In the genomic region with DNA sequence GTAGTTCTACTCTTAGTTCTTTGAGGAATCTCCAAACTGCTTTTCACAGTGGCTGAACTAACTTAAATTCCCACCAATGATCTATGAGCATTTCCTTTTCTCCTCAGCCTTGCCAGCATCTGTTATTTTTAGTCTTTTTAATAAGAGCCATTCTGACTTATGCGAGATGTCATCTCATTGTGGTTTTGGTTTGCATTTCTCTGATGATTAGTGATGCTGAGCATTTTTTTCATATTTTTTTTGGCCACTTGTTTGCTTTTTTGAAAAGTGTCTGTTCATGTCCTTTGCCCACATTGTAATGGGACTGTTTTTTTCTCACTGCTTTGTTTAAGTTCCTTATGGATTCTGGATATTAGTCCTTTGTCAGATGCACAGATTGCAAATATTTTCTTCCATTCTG, we compare ENCODE assay signal across 35 cellular contexts. TPM values are rescaled to one million over a fixed set of nuclear protein-coding genes. Genes with fewer than 3 reads are reported as not detected.
"Had no signal": no experiment of that assay in that cellular context is flagged by ENCODE, and none has a peak within 500 bp of the region (broad histone marks: within the 10 kb centered on the region; RNA-seq: fewer than 3 reads in every experiment).

No MANE protein-coding gene starts in this region.

- H3K4me3 ChIP-seq: body of pancreas, gastroesophageal sphincter, hepatocyte, psoas muscle, sigmoid colon, smooth muscle cell, suprapubic skin, tibial artery, upper lobe of right lung had no signal

- H3K9me3 Mint-ChIP-seq: activated B cell treated with CpG ODN at 0.5 μM for 24 hours; activated CD8-positive, alpha-beta T cell treated with anti-CD3 and anti-CD28 coated beads for 36 hours; activated T-cell treated with anti-CD3 and anti-CD28 coated beads, Interleukin-2, amount 50 U/mL, for 4 hours; activated T-helper 17 cell treated with anti-CD3 and anti-CD28 coated beads, Interleukin-2, amount 50 U/mL, for 72 hours; dendritic cell treated with granulocyte-macrophage colony-stimulating factor and Interleukin-4, amounts not matched to agents 40 ng/mL and 50 ng/mL, for 4 days; memory B cell; naive thymus-derived CD8-positive, alpha-beta T cell had no signal

- H3K9me3 ChIP-seq: body of pancreas, gastroesophageal sphincter, psoas muscle, sigmoid colon, suprapubic skin, tibial artery, upper lobe of right lung had no signal

- H3K79me2 ChIP-seq: hepatocyte, parathyroid adenoma had no signal

- H3K27me3 Mint-ChIP-seq: dendritic cell treated with granulocyte-macrophage colony-stimulating factor and Interleukin-4, amounts not matched to agents 40 ng/mL and 50 ng/mL, for 4 days had no signal

- H3K27ac Mint-ChIP-seq: activated B cell treated with CpG ODN at 0.5 μM for 24 hours; activated CD8-positive, alpha-beta T cell treated with anti-CD3 and anti-CD28 coated beads for 36 hours; activated T-helper 17 cell treated with anti-CD3 and anti-CD28 coated beads, Interleukin-2, amount 50 U/mL, for 72 hours; dendritic cell treated with granulocyte-macrophage colony-stimulating factor and Interleukin-4, amounts not matched to agents 40 ng/mL and 50 ng/mL, for 4 days; endodermal cell; memory B cell; naive thymus-derived CD8-positive, alpha-beta T cell had no signal

- DNase-seq: activated B cell treated with CpG ODN at 0.5 μM for 24 hours; activated CD4-positive, alpha-beta T cell treated with anti-CD3 and anti-CD28 coated beads, Interleukin-2, amount 50 U/mL, for 1 hour; activated CD8-positive, alpha-beta T cell treated with anti-CD3 and anti-CD28 coated beads for 36 hours; activated gamma-delta T cell treated with Interleukin-2 at 50 U/mL for 16 hours; activated naive CD4-positive, alpha-beta T cell treated with anti-CD3 and anti-CD28 coated beads, Interleukin-2, amount 50 U/mL, for 16 hours; activated T-cell treated with anti-CD3 and anti-CD28 coated beads, Interleukin-2, amount 50 U/mL, for 4 hours; amygdala; body of pancreas; endodermal cell; left colon; midbrain; naive thymus-derived CD8-positive, alpha-beta T cell; occipital lobe; psoas muscle; sigmoid colon; stimulated activated CD4-positive, alpha-beta T cell treated with anti-CD3 and anti-CD28 coated beads, Interleukin-15, amount 100 ng/mL, for 24 hours; stimulated activated CD4-positive, alpha-beta T cell treated with anti-CD3 and anti-CD28 coated beads, Interleukin-2, amount 100 ng/mL, for 24 hours; stimulated activated naive CD4-positive, alpha-beta T cell; T-helper 2 cell; tibial artery; upper lobe of right lung had no signal

- H3K4me3 Mint-ChIP-seq: activated B cell treated with CpG ODN at 0.5 μM for 24 hours; activated CD8-positive, alpha-beta T cell treated with anti-CD3 and anti-CD28 coated beads for 36 hours; activated T-cell treated with anti-CD3 and anti-CD28 coated beads, Interleukin-2, amount 50 U/mL, for 4 hours; activated T-helper 17 cell treated with anti-CD3 and anti-CD28 coated beads, Interleukin-2, amount 50 U/mL, for 72 hours; dendritic cell treated with granulocyte-macrophage colony-stimulating factor and Interleukin-4, amounts not matched to agents 40 ng/mL and 50 ng/mL, for 4 days; endodermal cell; memory B cell; naive thymus-derived CD8-positive, alpha-beta T cell; neural crest cell had no signal

- H3K4me2 ChIP-seq: hepatocyte, smooth muscle cell had no signal

- H3K36me3 Mint-ChIP-seq: memory B cell; naive thymus-derived CD8-positive, alpha-beta T cell had no signal

- H3K27me3 ChIP-seq: body of pancreas, gastroesophageal sphincter, hepatocyte, sigmoid colon, suprapubic skin, tibial artery, upper lobe of right lung had no signal

- H2AFZ ChIP-seq: hepatocyte, parathyroid adenoma had no signal

- H3K4me1 ChIP-seq: body of pancreas, gastroesophageal sphincter, parathyroid adenoma, psoas muscle, sigmoid colon, suprapubic skin, tibial artery, upper lobe of right lung had no signal

- H3K27ac ChIP-seq: body of pancreas, gastroesophageal sphincter, hepatocyte, parathyroid adenoma, psoas muscle, sigmoid colon, suprapubic skin, tibial artery, upper lobe of right lung had no signal

- H3K9ac ChIP-seq: parathyroid adenoma had no signal

- FAIRE-seq: keratinocyte had no signal

- H3K36me3 ChIP-seq: gastroesophageal sphincter, sigmoid colon, suprapubic skin, tibial artery, upper lobe of right lung had no signal

- ATAC-seq: activated CD8-positive, alpha-beta T cell treated with anti-CD3 and anti-CD28 coated beads for 36 hours; activated T-cell treated with anti-CD3 and anti-CD28 coated beads, Interleukin-2, amount 50 U/mL, for 4 hours; activated T-helper 17 cell treated with anti-CD3 and anti-CD28 coated beads, Interleukin-2, amount 50 U/mL, for 72 hours; body of pancreas; esophagus mucosa; gastroesophageal sphincter; left colon; naive thymus-derived CD8-positive, alpha-beta T cell; psoas muscle; upper lobe of right lung had no signal

- H3K4me1 Mint-ChIP-seq: activated B cell treated with CpG ODN at 0.5 μM for 24 hours; activated T-helper 17 cell treated with anti-CD3 and anti-CD28 coated beads, Interleukin-2, amount 50 U/mL, for 72 hours; endodermal cell; memory B cell; naive thymus-derived CD8-positive, alpha-beta T cell had no signal

RNA-seq across cellular contexts. Expression of a gene that starts 21.5 kb away (rescaled TPM):
- total RNA-seq: activated B cell treated with CpG ODN at 0.5 μM for 24 hours had no signal

RNA-seq across cellular contexts. Expression of a gene that starts 41.1 kb away (rescaled TPM):
- total RNA-seq: activated CD8-positive, alpha-beta T cell treated with anti-CD3 and anti-CD28 coated beads for 36 hours; activated T-cell treated with anti-CD3 and anti-CD28 coated beads, Interleukin-2, amount 50 U/mL, for 4 hours; cardiac septum; chondrocyte; esophagus mucosa; gastroesophageal sphincter; psoas muscle; smooth muscle cell; suprapubic skin had no signal
- polyA plus RNA-seq: keratinocyte, psoas muscle had no signal

RNA-seq across cellular contexts. Expression of a gene that starts 46.9 kb away (rescaled TPM):
- total RNA-seq: activated B cell treated with CpG ODN at 0.5 μM for 24 hours; activated CD8-positive, alpha-beta T cell treated with anti-CD3 and anti-CD28 coated beads for 36 hours; activated T-cell treated with anti-CD3 and anti-CD28 coated beads, Interleukin-2, amount 50 U/mL, for 4 hours; activated T-helper 17 cell treated with anti-CD3 and anti-CD28 coated beads, Interleukin-2, amount 50 U/mL, for 72 hours; body of pancreas; cardiac septum; chondrocyte; endodermal cell; esophagus mucosa; gastroesophageal sphincter; hepatocyte; left colon; lower leg skin; naive thymus-derived CD8-positive, alpha-beta T cell; neural crest cell; occipital lobe; psoas muscle; sigmoid colon; smooth muscle cell; suprapubic skin; upper lobe of right lung had no signal
- polyA plus RNA-seq: hepatocyte; keratinocyte; naive thymus-derived CD8-positive, alpha-beta T cell; psoas muscle; sigmoid colon; smooth muscle cell had no signal
